Comparison of ENCODE assay signal across 1 cellular context in the genomic region with DNA sequence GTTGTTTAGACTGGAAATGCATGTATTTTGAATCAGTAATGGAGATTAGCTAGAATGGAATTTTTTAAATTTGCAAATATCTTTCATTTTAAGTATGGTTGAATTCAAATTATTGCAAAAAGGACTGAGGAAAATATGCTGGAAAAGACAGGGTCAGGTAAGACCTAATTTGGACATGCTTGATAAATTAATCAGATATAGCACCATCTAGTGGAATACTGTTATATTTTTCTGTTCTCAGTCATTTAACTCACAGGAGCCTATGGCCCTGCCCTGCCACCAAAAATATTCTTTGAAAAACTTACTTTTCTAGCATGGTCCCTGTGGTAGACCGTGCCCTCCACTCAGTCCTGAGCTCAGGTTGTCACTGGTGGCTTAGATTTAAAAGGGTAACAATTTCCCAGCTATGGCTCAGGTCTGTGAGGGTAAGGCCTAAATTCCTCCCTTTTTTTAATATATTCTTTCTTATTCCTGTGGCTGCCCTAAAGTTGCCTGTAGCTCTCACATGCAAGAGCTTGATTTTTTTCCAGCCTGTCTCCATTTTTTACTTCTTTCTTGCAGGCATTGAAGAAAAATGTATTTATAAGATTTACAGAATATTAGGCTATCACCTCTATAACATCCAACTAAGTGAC.
TF ChIP-seq lines count a peak whose summit lies in the region.

No MANE protein-coding gene starts in this region.

TF ChIP-seq in K562, 482 proteins besides CTCF, POLR2A, EP300 and RAD21 (continued from another document):
- TF ChIP-seq, protein P1, sequence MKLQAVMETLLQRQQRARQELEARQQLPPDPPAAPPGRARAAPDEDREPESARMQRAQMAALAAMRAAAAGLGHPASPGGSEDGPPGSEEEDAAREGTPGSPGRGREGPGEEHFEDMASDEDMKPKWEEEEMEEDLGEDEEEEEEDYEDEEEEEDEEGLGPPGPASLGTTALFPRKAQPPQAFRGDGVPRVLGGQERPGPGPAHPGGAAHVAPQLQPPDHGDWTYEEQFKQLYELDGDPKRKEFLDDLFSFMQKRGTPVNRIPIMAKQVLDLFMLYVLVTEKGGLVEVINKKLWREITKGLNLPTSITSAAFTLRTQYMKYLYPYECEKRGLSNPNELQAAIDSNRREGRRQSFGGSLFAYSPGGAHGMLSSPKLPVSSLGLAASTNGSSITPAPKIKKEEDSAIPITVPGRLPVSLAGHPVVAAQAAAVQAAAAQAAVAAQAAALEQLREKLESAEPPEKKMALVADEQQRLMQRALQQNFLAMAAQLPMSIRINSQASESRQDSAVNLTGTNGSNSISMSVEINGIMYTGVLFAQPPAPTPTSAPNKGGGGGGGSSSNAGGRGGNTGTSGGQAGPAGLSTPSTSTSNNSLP (IDR thresholded peaks at IDR 0.05; ENCODE audit: borderline replicate concordance, low read depth, low read length) = peak; percentile 92; the same call in 1 of the 2 replicates
- no peak for TF ChIP-seq GABPB1 (CRISPR knock-in tag; IDR thresholded peaks at IDR 0.05)
